In the genomic region with DNA sequence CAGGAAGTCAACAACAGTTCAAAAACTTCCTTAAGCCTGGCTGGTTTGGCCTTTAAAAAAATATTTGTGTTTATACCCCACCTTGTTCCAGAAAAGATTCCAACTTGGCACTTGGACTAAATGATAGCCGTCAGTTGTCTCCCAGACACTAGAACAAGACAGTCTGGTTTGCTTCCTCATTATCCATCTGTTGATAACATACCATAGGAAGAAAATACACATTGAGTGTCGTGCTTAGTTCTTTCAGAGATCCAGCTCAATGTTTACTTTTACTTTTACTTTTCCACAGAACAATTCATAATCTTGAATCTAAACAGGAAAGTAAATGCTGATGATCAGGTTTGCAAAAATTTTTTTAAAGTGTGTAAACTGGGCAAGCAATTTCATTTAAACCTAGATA, we compare ENCODE assay signal across 12 cellular contexts. TPM values are rescaled to one million over a fixed set of nuclear protein-coding genes. Genes with fewer than 3 reads are reported as not detected.
DNase-seq lines count a peak whose midpoint lies in the region; ATAC-seq, FAIRE-seq and TF ChIP-seq lines count a peak whose summit lies in the region.
"Had no signal": no experiment of that assay in that cellular context is flagged by ENCODE, and none has a peak within 500 bp of the region (broad histone marks: within the 10 kb centered on the region; RNA-seq: fewer than 3 reads in every experiment).

No MANE protein-coding gene starts in this region.

- no peak for FAIRE-seq in K562 (lab: Jason Lieb, UNC)

- H3K9me3 Mint-ChIP-seq in nephron, result no peaks in the 10 kb centered on the region
- H3K9me3 Mint-ChIP-seq: activated naive CD4-positive, alpha-beta T cell treated with anti-CD3 and anti-CD28 coated beads, Interleukin-2, amount 50 U/mL, for 72 hours had no signal

- no peaks in the 10 kb centered on the region for H3K36me3 Mint-ChIP-seq in nephron (ENCODE audit: low read depth)

- H3K4me1 ChIP-seq in MM.1S (ENCODE audit: low read length) (peaks cover 39% of the 10 kb centered on the region), K562 (replicated peaks in 1 of 2; ENCODE audit: control insufficient read depth in 2 of 2, insufficient read depth in 2 of 2, low read length in 2 of 2) (peaks cover 5 to 16% of the 10 kb centered on the region in 2 experiments)

- H3K4me3 Mint-ChIP-seq in nephron, result peak overlapping the region; percentile 21 to 78 (median 33)

- BruUV-seq in K562 (replicated peaks; lab: Mats Ljungman, UMichigan), result no TSS peak

- intact Hi-C loops in K562 (cut with micrococcal nuclease), result no loop called here

- POLR2A ChIA-PET in K562 (lab: Yijun Ruan, JAX), result interaction anchor here (0.6 kb wide), 1 partner anchor 8 kb away, joined by 4 read pairs; no protein-coding TSS in a partner anchor

- peaks cover 22% of the 10 kb centered on the region for H3K4me1 Mint-ChIP-seq in nephron

- H3K27me3 ChIP-seq in MM.1S (replicated peaks; ENCODE audit: insufficient read depth, low read length), result no peaks in the 10 kb centered on the region
- H3K27me3 ChIP-seq in K562 (ENCODE audit: control insufficient read depth in 2 of 2, insufficient read depth in 2 of 2, low read length in 2 of 2), result no peaks in the 10 kb centered on the region

- no peak for TF ChIP-seq POLR2A in K562 (conservative IDR thresholded peaks at IDR 0.05)

- peaks cover 22% of the 10 kb centered on the region for H3K79me2 ChIP-seq in MM.1S (ENCODE audit: low read length)
- H3K79me2 ChIP-seq in K562 (ENCODE audit: control insufficient read depth, insufficient read depth, low read length), result peaks cover 32% of the 10 kb centered on the region

- H3K4me3 ChIP-seq in MM.1S (ENCODE audit: low read length) (no peak overlapping the region), K562 (no peak overlapping the region)

- H3K27me3 Mint-ChIP-seq in nephron (ENCODE audit: low read depth), result no peaks in the 10 kb centered on the region

- H3K4me2 ChIP-seq in MM.1S (ENCODE audit: low read depth, low read length), result peak overlapping the region; percentile 8; the same call in 1 of the 2 replicates
- H3K4me2 ChIP-seq in K562 (ENCODE audit: insufficient read depth, low read length), result no peak overlapping the region; the same call in 1 of the 2 replicates

- ATAC-seq in K562 (no peak), GM18868 (IDR thresholded peaks at IDR 0.05; ENCODE audit: unreplicated experiment) (no peak)
- ATAC-seq: activated naive CD4-positive, alpha-beta T cell treated with anti-CD3 and anti-CD28 coated beads, Interleukin-2, amount 50 U/mL, for 72 hours; left lobe of liver; right cardiac atrium had no signal

- in situ Hi-C loops in K562 (cut with MboI), result no loop called here

- CTCF ChIA-PET in K562 (lab: Yijun Ruan, JAX; ENCODE audit: low intra/inter-chr PET ratio), result no interaction called here

- TF ChIP-seq RAD21 in K562 (CRISPR knock-in tag; conservative IDR thresholded peaks at IDR 0.05 in 1 of 2, IDR thresholded peaks at IDR 0.05 in 1 of 2), result no peak

- H3K9me3 ChIP-seq in MM.1S (replicated peaks; ENCODE audit: insufficient read depth, low read length) (no peaks in the 10 kb centered on the region), K562 (replicated peaks; ENCODE audit: control insufficient read depth, insufficient read depth, low read depth, low read length) (no peaks in the 10 kb centered on the region)

- DNase-seq in DMS 273 (lab: John Stamatoyannopoulos, UW; ENCODE audit: unreplicated experiment) (peak; percentile 41), DMS 273 treated with DMSO at 0.1 percent for 48 hours (lab: John Stamatoyannopoulos, UW) (no peak), MM.1S (no peak), K562 (ENCODE audit: extremely low read depth in 1 of 4, low spot score in 3 of 4) (no peak), NCI-H1436 treated with DMSO at 0.1 percent for 48 hours (lab: John Stamatoyannopoulos, UW) (no peak), kidney tubule cell (ENCODE audit: low spot score) (no peak)
- DNase-seq: GDM1, right cardiac atrium had no signal

- H3K9me1 ChIP-seq in K562 (ENCODE audit: control insufficient read depth, insufficient read depth, low read length), result no peaks in the 10 kb centered on the region

- H3K27ac ChIP-seq in MM.1S (ENCODE audit: low read length) (no peak overlapping the region), K562 (ENCODE audit: extremely low read depth, low read depth, low read length) (peak overlapping the region; percentile 2; the same call in 1 of the 3 replicates)

- H3K36me3 ChIP-seq in MM.1S (replicated peaks; ENCODE audit: insufficient read depth, low read length) (no peaks in the 10 kb centered on the region), K562 (ENCODE audit: control insufficient read depth, insufficient read depth, low read length) (no peaks in the 10 kb centered on the region; the same call in 2 of the 3 replicates)

- 37% methylated on average over 2 of the region's 2 CpGs for WGBS in K562 (ENCODE audit: insufficient coverage, low coverage, missing lambda C conversion rate)

- TF ChIP-seq CTCF in MM.1S (IDR thresholded peaks at IDR 0.05; ENCODE audit: low read length) (no peak), K562 (IDR thresholded peaks at IDR 0.05 in 2 of 3, conservative IDR thresholded peaks at IDR 0.05 in 1 of 3; ENCODE audit: insufficient read depth in 2 of 3, low read depth in 1 of 3, low read length in 3 of 3) (no peak), nephron (IDR thresholded peaks at IDR 0.05; ENCODE audit: unreplicated experiment in 3 of 3) (no peak)

- H4K20me1 ChIP-seq in MM.1S (ENCODE audit: insufficient read depth, low read length) (no peaks in the 10 kb centered on the region), K562 (replicated peaks; ENCODE audit: control insufficient read depth, insufficient read depth, low read length) (no peaks in the 10 kb centered on the region)

- H3F3A ChIP-seq in MM.1S (ENCODE audit: insufficient read depth, low read length), result peaks cover 16% of the 10 kb centered on the region

- no peak for TF ChIP-seq EP300 in K562 (IDR thresholded peaks at IDR 0.05; ENCODE audit: low read length)

- H3K9me2 ChIP-seq in MM.1S (replicated peaks; ENCODE audit: insufficient read depth, low read length), result no peaks in the 10 kb centered on the region

- peak overlapping the region; percentile 80 to 86 (median 86) for H3K27ac Mint-ChIP-seq in nephron
- H3K27ac Mint-ChIP-seq: activated naive CD4-positive, alpha-beta T cell treated with anti-CD3 and anti-CD28 coated beads, Interleukin-2, amount 50 U/mL, for 72 hours had no signal

- H2AFZ ChIP-seq in MM.1S (ENCODE audit: low read length) (no peak overlapping the region), K562 (ENCODE audit: low read depth, low read length) (peak overlapping the region; percentile 45)

- H3K9ac ChIP-seq in MM.1S (ENCODE audit: low read length), result no peak overlapping the region; the same call in 1 of the 2 replicates
- no peak overlapping the region for H3K9ac ChIP-seq in K562 (ENCODE audit: insufficient read depth in 1 of 2, low read depth in 2 of 2, low read length in 2 of 2)

TF ChIP-seq in K562, 482 proteins besides CTCF, POLR2A, EP300 and RAD21:
- peak in 1 of 2 experiments; percentile 56; a peak in 2 of 4 replicates for TF ChIP-seq FOXA3 (CRISPR knock-in tag; conservative IDR thresholded peaks at IDR 0.05 in 1 of 2, IDR thresholded peaks at IDR 0.05 in 1 of 2)
- no peak for TF ChIP-seq PHF8 (IDR thresholded peaks at IDR 0.05; ENCODE audit: borderline replicate concordance, low read length)
- TF ChIP-seq ETV1 (tag; conservative IDR thresholded peaks at IDR 0.05; ENCODE audit: low read depth), result 0 out of 2 replicates have a peak, but pooled peaks have one; percentile 14
- TF ChIP-seq SMAD4 (CRISPR knock-in tag; conservative IDR thresholded peaks at IDR 0.05), result peak; percentile 73

RNA-seq across cellular contexts. Expression of a gene that starts 2.4 kb away (rescaled TPM):
- 11.5 and 34.9 TPM in 2 replicates for total RNA-seq in K562 (2011; cell fraction: chromatin; rRNA removed; ENCODE audit: low replicate concordance)
- 4.5 and 6.2 TPM in 2 replicates for total RNA-seq in K562 (2011; cell fraction: nucleolus; rRNA removed)
- 10.6 and 14.9 TPM in 2 replicates for total RNA-seq in K562 (2011; cell fraction: nucleoplasm; rRNA removed)
- 11.9 and 12.3 TPM in 2 replicates for total RNA-seq in K562 (2014; rRNA removed)
- total RNA-seq in K562 (2014; rRNA removed; fragmentation: Illumina TruSeq; extraction: Trizol), result 23.2 and 27.2 TPM in 2 replicates
- total RNA-seq in K562 (2015; rRNA removed; fragmentation: Illumina TruSeq; extraction: Trizol), result 20.5 and 21.4 TPM in 2 replicates
- 11.1 and 13.1 TPM in 2 replicates for total RNA-seq in K562 (2021)
- 19.0 and 20.8 TPM in 2 replicates for polyA plus RNA-seq in K562 (2011; rRNA removed)
- polyA plus RNA-seq in K562 (2011; cell fraction: cytosol; rRNA removed), result 3.0 and 6.9 TPM in 2 replicates
- polyA plus RNA-seq in K562 (2011; cell fraction: nucleus; rRNA removed), result 9.3 and 17.6 TPM in 2 replicates
- 11.5 and 19.7 TPM in 2 replicates for polyA plus RNA-seq in K562 (2012)
- 13.8 and 15.6 TPM in 2 replicates for polyA plus RNA-seq in K562 (2014; fragmentation: Illumina TruSeq; extraction: Trizol)
- 1 to 10 TPM; 4.9 to 6.1 TPM for polyA plus RNA-seq in K562 (2014; fragmentation: Nextera tagmentation; extraction: Ambion mirVana)
- polyA plus RNA-seq in K562 (2014; rRNA removed), result 13.2 and 15.0 TPM in 2 replicates
- 29.0 and 41.4 TPM in 2 replicates for polyA minus RNA-seq in K562 (2011; rRNA and poly(A)+ RNA removed)
- 8.3 and 10.3 TPM in 2 replicates for polyA minus RNA-seq in K562 (2011; cell fraction: cytosol; rRNA and poly(A)+ RNA removed)
- 9.7 and 21.3 TPM in 2 replicates for polyA minus RNA-seq in K562 (2011; cell fraction: nucleus; rRNA and poly(A)+ RNA removed)
